Comparison of ENCODE assay signal across 1 cellular context in genomic region chr1:235910357-235911299, GRCh38.
TF ChIP-seq lines count a peak whose summit lies in the region.

No MANE protein-coding gene starts in this region.

TF ChIP-seq in HEK293, 187 proteins besides CTCF, POLR2A, EP300 and RAD21 (continued from another document and continues in another):
- TF ChIP-seq ZNF280C (tag by site-specific recombination; IDR thresholded peaks at IDR 0.05), result no peak
- peak; percentile 70 for TF ChIP-seq ZNF76 (tag by site-specific recombination; IDR thresholded peaks at IDR 0.05; ENCODE audit: borderline replicate concordance, low read depth)
- no peak for TF ChIP-seq ZNF488 (tag by site-specific recombination; IDR thresholded peaks at IDR 0.05)
- TF ChIP-seq ZXDB (tag by site-specific recombination; IDR thresholded peaks at IDR 0.05), result no peak
- no peak for TF ChIP-seq ZNF121 (tag by site-specific recombination; IDR thresholded peaks at IDR 0.05)
- peak; percentile 46 for TF ChIP-seq SP2 (tag by site-specific recombination; IDR thresholded peaks at IDR 0.05)
- no peak for TF ChIP-seq ZNF658 (tag by site-specific recombination; IDR thresholded peaks at IDR 0.05)
- no peak for TF ChIP-seq ZNF791 (tag by site-specific recombination; IDR thresholded peaks at IDR 0.05)
- peak; percentile 79; the same call in 1 of the 2 replicates for TF ChIP-seq BCL11A (tag by site-specific recombination; IDR thresholded peaks at IDR 0.05; ENCODE audit: low read depth)
- TF ChIP-seq ZNF449 (tag by site-specific recombination; IDR thresholded peaks at IDR 0.05), result peak; percentile 97
- no peak for TF ChIP-seq ZNF112 (tag by site-specific recombination; IDR thresholded peaks at IDR 0.05)
- no peak for TF ChIP-seq HOXC10 (CRISPR knock-in tag; IDR thresholded peaks at IDR 0.05)
- TF ChIP-seq ZNF664 (tag by site-specific recombination; IDR thresholded peaks at IDR 0.05), result peak; percentile 92
- no peak for TF ChIP-seq MEIS1 (CRISPR knock-in tag; IDR thresholded peaks at IDR 0.05; ENCODE audit: borderline replicate concordance)
- TF ChIP-seq ZNF692 (tag by site-specific recombination; IDR thresholded peaks at IDR 0.05), result peak; percentile 65
- no peak for TF ChIP-seq ZNF26 (tag by site-specific recombination; IDR thresholded peaks at IDR 0.05)
- no peak; the same call in 1 of the 2 replicates for TF ChIP-seq ZFP37 (tag by site-specific recombination; IDR thresholded peaks at IDR 0.05)
- TF ChIP-seq ZNF654 (tag by site-specific recombination; IDR thresholded peaks at IDR 0.05; ENCODE audit: low read depth), result no peak
- peak; percentile 47; the same call in 1 of the 2 replicates for TF ChIP-seq KLF10 (tag by site-specific recombination; IDR thresholded peaks at IDR 0.05)
- no peak for TF ChIP-seq ZNF623 (tag by site-specific recombination; IDR thresholded peaks at IDR 0.05)
- no peak for TF ChIP-seq ZNF221 (tag by site-specific recombination; IDR thresholded peaks at IDR 0.05; ENCODE audit: borderline replicate concordance)
- no peak for TF ChIP-seq ZNF645 (tag by site-specific recombination; IDR thresholded peaks at IDR 0.05)
- TF ChIP-seq ZNF521 (tag by site-specific recombination; IDR thresholded peaks at IDR 0.05), result no peak
- TF ChIP-seq ZSCAN16 (tag by site-specific recombination; IDR thresholded peaks at IDR 0.05), result no peak
- no peak for TF ChIP-seq ZNF148 (tag by site-specific recombination; IDR thresholded peaks at IDR 0.05; ENCODE audit: borderline replicate concordance)
- TF ChIP-seq FEZF1 (tag by site-specific recombination; IDR thresholded peaks at IDR 0.05), result 0 out of 2 replicates have a peak, but pooled peaks have one; percentile 18
- TF ChIP-seq ZNF510 (tag by site-specific recombination; IDR thresholded peaks at IDR 0.05; ENCODE audit: insufficient replicate concordance), result no peak
- peak; percentile 69 for TF ChIP-seq ZNF184 (tag by site-specific recombination; IDR thresholded peaks at IDR 0.05)
- peak; percentile 85 for TF ChIP-seq OSR2 (tag by site-specific recombination; IDR thresholded peaks at IDR 0.05)
- TF ChIP-seq ZBTB8A (tag by site-specific recombination; IDR thresholded peaks at IDR 0.05), result peak; percentile 62
- peak; percentile 88 for TF ChIP-seq KLF17 (tag by site-specific recombination; IDR thresholded peaks at IDR 0.05)
- TF ChIP-seq ZSCAN18 (tag by site-specific recombination; IDR thresholded peaks at IDR 0.05), result no peak
- no peak for TF ChIP-seq ZNF423 (tag by site-specific recombination; IDR thresholded peaks at IDR 0.05)
- TF ChIP-seq HIC1 (tag by site-specific recombination; IDR thresholded peaks at IDR 0.05), result peak; percentile 88
- peak; percentile 26; the same call in 1 of the 2 replicates for TF ChIP-seq SCRT2 (tag by site-specific recombination; IDR thresholded peaks at IDR 0.05)
- no peak for TF ChIP-seq ZNF544 (tag by site-specific recombination; IDR thresholded peaks at IDR 0.05)
- peak; percentile 91 for TF ChIP-seq IKZF3 (tag by site-specific recombination; IDR thresholded peaks at IDR 0.05)
- TF ChIP-seq TSHZ1 (tag by site-specific recombination; IDR thresholded peaks at IDR 0.05; ENCODE audit: borderline replicate concordance), result peak; percentile 59
- TF ChIP-seq ZNF792 (tag by site-specific recombination; IDR thresholded peaks at IDR 0.05), result 0 out of 2 replicates have a peak, but pooled peaks have one; percentile 27
- peak; percentile 97 for TF ChIP-seq ZNF629 (tag by site-specific recombination; IDR thresholded peaks at IDR 0.05)
- no peak for TF ChIP-seq KLF9 (tag by site-specific recombination; IDR thresholded peaks at IDR 0.05; ENCODE audit: low read depth)
- no peak for TF ChIP-seq ZNF211 (tag by site-specific recombination; IDR thresholded peaks at IDR 0.05; ENCODE audit: low read depth)
- peak; percentile 4; the same call in 1 of the 2 replicates for TF ChIP-seq GFI1B (tag by site-specific recombination; IDR thresholded peaks at IDR 0.05)
